ENCODE assay signal across 16 cellular contexts in the genomic region with DNA sequence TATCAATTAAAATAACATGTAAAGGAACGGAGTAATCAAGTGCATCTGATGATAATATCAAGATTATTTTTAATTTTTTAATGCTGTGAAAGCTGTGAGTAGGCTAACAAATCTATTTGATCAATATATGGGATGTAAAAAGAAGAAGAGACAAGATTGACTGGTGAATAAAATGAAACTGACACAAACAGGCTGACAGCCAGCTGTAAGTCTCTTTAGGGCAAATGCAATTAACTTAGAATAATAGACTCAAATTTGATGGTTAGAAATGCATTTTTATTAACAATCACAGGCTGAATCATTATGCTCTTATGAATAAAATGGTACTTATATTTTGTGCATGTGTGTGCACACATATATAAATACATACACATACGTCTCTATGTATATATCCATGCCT.
DNase-seq lines count a peak whose midpoint lies in the region; ATAC-seq and TF ChIP-seq lines count a peak whose summit lies in the region.
"Had no signal": no experiment of that assay in that cellular context is flagged by ENCODE, and none has a peak within 500 bp of the region (broad histone marks: within the 10 kb centered on the region; RNA-seq: fewer than 3 reads in every experiment).

No MANE protein-coding gene starts in this region.

- H3K9me3 ChIP-seq in SK-N-SH, result no peaks in the 10 kb centered on the region
- H3K9me3 ChIP-seq: BLaER1 treated with 17β-estradiol and CSF1 and Interleukin-3, amounts not matched to agents 10 nM and 100 nM; Caco-2 had no signal

- no peak overlapping the region for H3K9ac ChIP-seq in SK-N-SH
- H3K9ac ChIP-seq: BLaER1 treated with 17β-estradiol and CSF1 and Interleukin-3, amounts not matched to agents 10 nM and 100 nM had no signal

- no peaks in the 10 kb centered on the region for H3F3A ChIP-seq in SK-N-SH (replicated peaks; ENCODE audit: insufficient read depth)

- ATAC-seq in SK-N-SH treated with all-trans-retinoic acid at 6 μM for 48 hours, result no peak
- no peak for ATAC-seq in HG03354 (IDR thresholded peaks at IDR 0.05; ENCODE audit: poor library complexity, severe bottlenecking, unreplicated experiment)
- ATAC-seq: A549; CD8-positive, alpha-beta T cell had no signal

- no peak overlapping the region for H3K27ac ChIP-seq in SK-N-SH (ENCODE audit: low read depth in 2 of 2, low read length in 1 of 2)
- H3K27ac ChIP-seq in substantia nigra (ENCODE audit: low read depth, low read length, poor library complexity, severe bottlenecking), result peak overlapping the region; percentile 35
- H3K27ac ChIP-seq: 22Rv1; A549; BLaER1 treated with 17β-estradiol and CSF1 and Interleukin-3, amounts not matched to agents 10 nM and 100 nM; C4-2B had no signal

- H3K27me3 ChIP-seq in SK-N-SH (ENCODE audit: insufficient read depth), result no peaks in the 10 kb centered on the region
- H3K27me3 ChIP-seq: BLaER1 treated with 17β-estradiol and CSF1 and Interleukin-3, amounts not matched to agents 10 nM and 100 nM had no signal

- H3K9me2 ChIP-seq in SK-N-SH, result no peaks in the 10 kb centered on the region

- no peak for DNase-seq in SK-N-SH
- DNase-seq in substantia nigra (lab: John Stamatoyannopoulos, UW), result no peak
- DNase-seq in LoVo (ENCODE audit: low spot score), result no peak
- DNase-seq: AML-193; Caco-2; Calu3; CD4-positive, alpha-beta T cell; CD8-positive, alpha-beta T cell; DMS79 treated with DMSO at 0.1 percent for 48 hours; GF-D8 had no signal

- CTCF ChIA-PET in SK-N-SH (lab: Yijun Ruan, JAX), result no interaction called here

- no peaks in the 10 kb centered on the region for H3K36me3 ChIP-seq in SK-N-SH (replicated peaks in 1 of 2; ENCODE audit: control insufficient read depth in 1 of 2, insufficient read depth in 2 of 2, low read length in 1 of 2)
- H3K36me3 ChIP-seq: BLaER1 treated with 17β-estradiol and CSF1 and Interleukin-3, amounts not matched to agents 10 nM and 100 nM had no signal

- no peak overlapping the region for H3K4me2 ChIP-seq in SK-N-SH
- H3K4me2 ChIP-seq: A549; BLaER1 treated with 17β-estradiol and CSF1 and Interleukin-3, amounts not matched to agents 10 nM and 100 nM had no signal

- no peak for TF ChIP-seq RAD21 in SK-N-SH (IDR thresholded peaks at IDR 0.05; ENCODE audit: low read length)

- POLR2A ChIA-PET in SK-N-SH (lab: Yijun Ruan, JAX), result no interaction called here

- H3K4me1 ChIP-seq in SK-N-SH (ENCODE audit: control insufficient read depth in 1 of 2, insufficient read depth in 2 of 2, low read depth in 1 of 2, low read length in 1 of 2), result no peaks in the 10 kb centered on the region; a peak in 1 of 4 replicates
- H3K4me1 ChIP-seq: BLaER1 treated with 17β-estradiol and CSF1 and Interleukin-3, amounts not matched to agents 10 nM and 100 nM; Caco-2 had no signal

- no peak for TF ChIP-seq CTCF in SK-N-SH (IDR thresholded peaks at IDR 0.05)

- WGBS in SK-N-SH (ENCODE audit: low lambda C conversion rate), result 39% methylated on average over 2 of the region's 2 CpGs

- TF ChIP-seq EP300 in SK-N-SH (IDR thresholded peaks at IDR 0.05; ENCODE audit: borderline replicate concordance in 1 of 2, low read depth in 1 of 2, low read length in 1 of 2), result 0 out of 4 replicates have a peak, but pooled peaks of 1 of the 2 experiments have one; percentile 23

- H3K4me3 ChIP-seq in SK-N-SH (ENCODE audit: low read depth in 2 of 2, low read length in 1 of 2), result no peak overlapping the region
- H3K4me3 ChIP-seq: A549; BLaER1 treated with 17β-estradiol and CSF1 and Interleukin-3, amounts not matched to agents 10 nM and 100 nM had no signal

- H2AFZ ChIP-seq in SK-N-SH (ENCODE audit: low read depth), result no peak overlapping the region

- no peaks in the 10 kb centered on the region for H4K20me1 ChIP-seq in SK-N-SH (ENCODE audit: insufficient read depth)
- H4K20me1 ChIP-seq: BLaER1 treated with 17β-estradiol and CSF1 and Interleukin-3, amounts not matched to agents 10 nM and 100 nM had no signal

- H3K79me2 ChIP-seq in SK-N-SH (ENCODE audit: insufficient read depth), result no peaks in the 10 kb centered on the region

TF ChIP-seq in SK-N-SH treated with all-trans-retinoic acid at 6 μM for 48 hours, 23 proteins besides CTCF, POLR2A, EP300 and RAD21:
- TF ChIP-seq ISL1 (CRISPR knock-in tag; IDR thresholded peaks at IDR 0.05) (peak; percentile 55), ZC3H10 (CRISPR knock-in tag; IDR thresholded peaks at IDR 0.05) (no peak)

TF ChIP-seq in SK-N-SH, 30 proteins besides CTCF, POLR2A, EP300 and RAD21 (continues in another document):
- TF ChIP-seq TCF12 (IDR thresholded peaks at IDR 0.05) (no peak), POLR2AphosphoS5 (IDR thresholded peaks at IDR 0.05; ENCODE audit: low read depth, low read length) (no peak), FOXM1 (IDR thresholded peaks at IDR 0.05; ENCODE audit: low read depth) (no peak), FOSL2 (IDR thresholded peaks at IDR 0.05; ENCODE audit: borderline replicate concordance, low read depth) (no peak), NFIC (IDR thresholded peaks at IDR 0.05; ENCODE audit: borderline replicate concordance) (no peak), IRF3 (IDR thresholded peaks at IDR 0.05; ENCODE audit: low read depth, low read length) (no peak), TEAD4 (IDR thresholded peaks at IDR 0.05; ENCODE audit: borderline replicate concordance, insufficient read depth) (no peak), TAF1 (IDR thresholded peaks at IDR 0.05; ENCODE audit: borderline replicate concordance, low read depth, low read length) (no peak), EZH2phosphoT487 (IDR thresholded peaks at IDR 0.05; ENCODE audit: borderline replicate concordance, low read depth) (no peak), SMC3 (IDR thresholded peaks at IDR 0.05; ENCODE audit: low read depth, low read length) (no peak), RFX5 (IDR thresholded peaks at IDR 0.05; ENCODE audit: low read length) (no peak), GABPA (IDR thresholded peaks at IDR 0.05; ENCODE audit: low read depth) (no peak)
- TF ChIP-seq, protein P1, sequence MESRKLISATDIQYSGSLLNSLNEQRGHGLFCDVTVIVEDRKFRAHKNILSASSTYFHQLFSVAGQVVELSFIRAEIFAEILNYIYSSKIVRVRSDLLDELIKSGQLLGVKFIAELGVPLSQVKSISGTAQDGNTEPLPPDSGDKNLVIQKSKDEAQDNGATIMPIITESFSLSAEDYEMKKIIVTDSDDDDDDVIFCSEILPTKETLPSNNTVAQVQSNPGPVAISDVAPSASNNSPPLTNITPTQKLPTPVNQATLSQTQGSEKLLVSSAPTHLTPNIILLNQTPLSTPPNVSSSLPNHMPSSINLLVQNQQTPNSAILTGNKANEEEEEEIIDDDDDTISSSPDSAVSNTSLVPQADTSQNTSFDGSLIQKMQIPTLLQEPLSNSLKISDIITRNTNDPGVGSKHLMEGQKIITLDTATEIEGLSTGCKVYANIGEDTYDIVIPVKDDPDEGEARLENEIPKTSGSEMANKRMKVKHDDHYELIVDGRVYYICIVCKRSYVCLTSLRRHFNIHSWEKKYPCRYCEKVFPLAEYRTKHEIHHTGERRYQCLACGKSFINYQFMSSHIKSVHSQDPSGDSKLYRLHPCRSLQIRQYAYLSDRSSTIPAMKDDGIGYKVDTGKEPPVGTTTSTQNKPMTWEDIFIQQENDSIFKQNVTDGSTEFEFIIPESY (IDR thresholded peaks at IDR 0.05; ENCODE audit: borderline replicate concordance, low read depth), result no peak
- TF ChIP-seq, protein P2, sequence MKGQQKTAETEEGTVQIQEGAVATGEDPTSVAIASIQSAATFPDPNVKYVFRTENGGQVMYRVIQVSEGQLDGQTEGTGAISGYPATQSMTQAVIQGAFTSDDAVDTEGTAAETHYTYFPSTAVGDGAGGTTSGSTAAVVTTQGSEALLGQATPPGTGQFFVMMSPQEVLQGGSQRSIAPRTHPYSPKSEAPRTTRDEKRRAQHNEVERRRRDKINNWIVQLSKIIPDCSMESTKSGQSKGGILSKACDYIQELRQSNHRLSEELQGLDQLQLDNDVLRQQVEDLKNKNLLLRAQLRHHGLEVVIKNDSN (IDR thresholded peaks at IDR 0.05; ENCODE audit: borderline replicate concordance, low read depth), result no peak
- TF ChIP-seq, protein P3, sequence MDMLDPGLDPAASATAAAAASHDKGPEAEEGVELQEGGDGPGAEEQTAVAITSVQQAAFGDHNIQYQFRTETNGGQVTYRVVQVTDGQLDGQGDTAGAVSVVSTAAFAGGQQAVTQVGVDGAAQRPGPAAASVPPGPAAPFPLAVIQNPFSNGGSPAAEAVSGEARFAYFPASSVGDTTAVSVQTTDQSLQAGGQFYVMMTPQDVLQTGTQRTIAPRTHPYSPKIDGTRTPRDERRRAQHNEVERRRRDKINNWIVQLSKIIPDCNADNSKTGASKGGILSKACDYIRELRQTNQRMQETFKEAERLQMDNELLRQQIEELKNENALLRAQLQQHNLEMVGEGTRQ (IDR thresholded peaks at IDR 0.05; ENCODE audit: borderline replicate concordance, low read depth, low read length), result no peak
